Comparison of ENCODE assay signal across 1 cellular context in genomic region chr22:43150731-43151206, GRCh38.
TF ChIP-seq lines count a peak whose summit lies in the region.

No MANE protein-coding gene starts in this region.

TF ChIP-seq in H1, 55 proteins besides CTCF, POLR2A, EP300 and RAD21:
- peak; percentile 98 for TF ChIP-seq KDM1A (IDR thresholded peaks at IDR 0.05; ENCODE audit: borderline replicate concordance, low read length)
- no peak for TF ChIP-seq EGR1 (IDR thresholded peaks at IDR 0.05; ENCODE audit: borderline replicate concordance, low read depth, low read length)
- TF ChIP-seq GABPA (IDR thresholded peaks at IDR 0.05; ENCODE audit: borderline replicate concordance, insufficient read depth, low read length), result 0 out of 2 replicates have a peak, but pooled peaks have one; percentile 15
- TF ChIP-seq GTF2F1 (IDR thresholded peaks at IDR 0.05; ENCODE audit: borderline replicate concordance, low read depth, low read length), result no peak
- TF ChIP-seq ASH2L (IDR thresholded peaks at IDR 0.05; ENCODE audit: low read length), result no peak
